Comparison of ENCODE assay signal across 29 cellular contexts in genomic region chr19:10882108-10882457, GRCh38. TPM values are rescaled to one million over a fixed set of nuclear protein-coding genes. Genes with fewer than 3 reads are reported as not detected.
DNase-seq lines count a peak whose midpoint lies in the region; ATAC-seq and TF ChIP-seq lines count a peak whose summit lies in the region.
"Had no signal": no experiment of that assay in that cellular context is flagged by ENCODE, and none has a peak within 500 bp of the region (broad histone marks: within the 10 kb centered on the region; RNA-seq: fewer than 3 reads in every experiment).

No MANE protein-coding gene starts in this region.

- no peak overlapping the region for H2BK120ac ChIP-seq in mesendoderm (ENCODE audit: low read depth, low read length)

- intact Hi-C loops in Right ventricle myocardium superior (cut with DNase I): no loop called here

- H2BK5ac ChIP-seq in mesendoderm (ENCODE audit: low read length): no peak overlapping the region

- no peaks in the 10 kb centered on the region for H3K27me3 Mint-ChIP-seq in type B pancreatic cell
- H3K27me3 Mint-ChIP-seq in activated T-cell treated with anti-CD3 and anti-CD28 coated beads, Interleukin-2, amount 50 U/mL, for 72 hours (ENCODE audit: low read depth): no peaks in the 10 kb centered on the region
- H3K27me3 Mint-ChIP-seq: activated naive CD8-positive, alpha-beta T cell; IgD-negative memory B cell; natural killer cell treated with Interleukin-12 subunit alpha and Interleukin-12 subunit beta and Interleukin-15 and Interleukin-18, amount 100 ng/mL, for 72 hours had no signal

- no peak overlapping the region for H3K4ac ChIP-seq in mesendoderm (ENCODE audit: low read depth, low read length)

- no peak for TF ChIP-seq CTCF in type B pancreatic cell (conservative IDR thresholded peaks at IDR 0.05)

- no CpG with 5 or more reads among the region's 9 CpGs for WGBS in mesendoderm (ENCODE audit: extremely low coverage, insufficient coverage, low lambda C conversion rate)

- H4K8ac ChIP-seq in mesendoderm (ENCODE audit: low read depth, low read length): no peak overlapping the region

- H3K79me2 ChIP-seq in mesendoderm (ENCODE audit: control insufficient read depth, insufficient read depth, low read length): peaks cover 58% of the 10 kb centered on the region

- H3K4me1 Mint-ChIP-seq in type B pancreatic cell (ENCODE audit: unreplicated experiment): peaks cover 41% of the 10 kb centered on the region
- peaks cover 36% of the 10 kb centered on the region for H3K4me1 Mint-ChIP-seq in activated T-cell treated with anti-CD3 and anti-CD28 coated beads, Interleukin-2, amount 50 U/mL, for 72 hours (ENCODE audit: low read depth)

- peak overlapping the region; percentile 45 for H3K56ac ChIP-seq in mesendoderm (ENCODE audit: low read length)

- peaks cover 33% of the 10 kb centered on the region for H3K79me1 ChIP-seq in mesendoderm (ENCODE audit: low read length)

- no peak overlapping the region for H4K5ac ChIP-seq in mesendoderm (ENCODE audit: low read length)

- H3K4me1 ChIP-seq in NT2/D1 (ENCODE audit: insufficient read depth, insufficient read length) (peaks cover 40% of the 10 kb centered on the region), mesendoderm (ENCODE audit: control insufficient read depth, low read depth, low read length) (peaks cover 17% of the 10 kb centered on the region)

- no peak overlapping the region for H3K18ac ChIP-seq in mesendoderm (ENCODE audit: low read length)

- H3K9me3 ChIP-seq in NT2/D1 (ENCODE audit: insufficient read depth, low read length): no peaks in the 10 kb centered on the region
- H3K9me3 ChIP-seq: left lung, upper lobe of right lung had no signal

- ATAC-seq in Right ventricle myocardium superior (ENCODE audit: poor library complexity) (peak; percentile 80), HG03097 (IDR thresholded peaks at IDR 0.05; ENCODE audit: low FRiP score, unreplicated experiment) (no peak)
- ATAC-seq in activated T-cell treated with anti-CD3 and anti-CD28 coated beads, Interleukin-2, amount 50 U/mL, for 72 hours (replicated peaks in 1 of 2): no peak
- ATAC-seq: CD8-positive, alpha-beta T cell; left lung; natural killer cell treated with Interleukin-12 subunit alpha and Interleukin-12 subunit beta and Interleukin-15 and Interleukin-18, amount 100 ng/mL, for 72 hours; upper lobe of right lung had no signal

- peak overlapping the region; percentile 22 for H3K4me3 Mint-ChIP-seq in type B pancreatic cell
- H3K4me3 Mint-ChIP-seq in activated T-cell treated with anti-CD3 and anti-CD28 coated beads, Interleukin-2, amount 50 U/mL, for 72 hours: no peak overlapping the region
- H3K4me3 Mint-ChIP-seq: activated naive CD8-positive, alpha-beta T cell; CD8-positive, alpha-beta T cell; IgD-negative memory B cell; immature natural killer cell; natural killer cell treated with Interleukin-12 subunit alpha and Interleukin-12 subunit beta and Interleukin-15 and Interleukin-18, amount 100 ng/mL, for 72 hours had no signal

- peak overlapping the region; percentile 39 for H3K9ac ChIP-seq in NT2/D1 (ENCODE audit: insufficient read length, low read depth)
- no peak overlapping the region for H3K9ac ChIP-seq in mesendoderm (ENCODE audit: low read length)
- H3K9ac ChIP-seq: GM23248 had no signal

- no peak overlapping the region for H3K23ac ChIP-seq in mesendoderm (ENCODE audit: low read length)

- DNase-seq in NT2/D1 (ENCODE audit: low read depth, low spot score): no peak
- DNase-seq in Right ventricle myocardium superior: peak; percentile 58
- no peak for DNase-seq in mesendoderm
- no peak for DNase-seq in type B pancreatic cell (ENCODE audit: extremely low spot score, unreplicated experiment)
- no peak for DNase-seq in middle frontal gyrus (ENCODE audit: extremely low spot score, low spot score)
- DNase-seq in RKO (ENCODE audit: low spot score): no peak
- no peak for DNase-seq in activated T-cell treated with anti-CD3 and anti-CD28 coated beads, Interleukin-2, amount 50 U/mL, for 72 hours
- DNase-seq: activated CD4-positive, alpha-beta T cell treated with anti-CD3 and anti-CD28 coated beads, Interleukin-2, amount 50 U/mL, for 48 hours; activated CD8-positive, alpha-beta memory T cell treated with anti-CD3 and anti-CD28 coated beads, Interleukin-2, amount 50 U/mL, for 4 hours; aorta; CD8-positive, alpha-beta T cell; central memory CD4-positive, alpha-beta T cell; DMS153; GM23248; immature natural killer cell; left lung; NCI-H1092 treated with DMSO at 0.1 percent for 48 hours; NCI-H2029; NCI-H446; SIG-M5; SW 1271; upper lobe of right lung had no signal

- peak overlapping the region; percentile 77 for H3K27ac Mint-ChIP-seq in type B pancreatic cell
- H3K27ac Mint-ChIP-seq in activated T-cell treated with anti-CD3 and anti-CD28 coated beads, Interleukin-2, amount 50 U/mL, for 72 hours: no peak overlapping the region
- H3K27ac Mint-ChIP-seq: activated naive CD8-positive, alpha-beta T cell; activated T-helper 2 cell treated with anti-CD3 and anti-CD28 coated beads, Interferon-gamma antibody, Interleukin-2, Interleukin-4, amounts not matched to agents 10 μg/mL and 5 μg/mL and 100 μg/mL, durations not matched to agents 14 hours and 24 hours and 36 hours; CD8-positive, alpha-beta T cell; IgD-negative memory B cell; immature natural killer cell had no signal

- H3K27ac ChIP-seq in mesendoderm (ENCODE audit: low read depth, low read length): no peak overlapping the region
- H3K27ac ChIP-seq: GM23248, HL-60, left lung, upper lobe of right lung had no signal

- no peak overlapping the region for H3K4me2 ChIP-seq in mesendoderm (ENCODE audit: low read length)

- peaks cover 7% of the 10 kb centered on the region for H3K36me3 Mint-ChIP-seq in type B pancreatic cell
- H3K36me3 Mint-ChIP-seq in activated T-cell treated with anti-CD3 and anti-CD28 coated beads, Interleukin-2, amount 50 U/mL, for 72 hours (ENCODE audit: insufficient read depth in 2 of 2): peaks cover 4% of the 10 kb centered on the region in 2 donors
- H3K36me3 Mint-ChIP-seq: CD8-positive, alpha-beta T cell; IgD-negative memory B cell; immature natural killer cell; natural killer cell treated with Interleukin-12 subunit alpha and Interleukin-12 subunit beta and Interleukin-15 and Interleukin-18, amount 100 ng/mL, for 72 hours had no signal

- H3K4me3 ChIP-seq in NT2/D1 (ENCODE audit: insufficient read length, low read depth): no peak overlapping the region
- H3K4me3 ChIP-seq in mesendoderm (ENCODE audit: low read length): no peak overlapping the region
- H3K4me3 ChIP-seq: GM23248, left lung, upper lobe of right lung had no signal

- no peaks in the 10 kb centered on the region for H3K9me3 Mint-ChIP-seq in type B pancreatic cell
- no peaks in the 10 kb centered on the region for H3K9me3 Mint-ChIP-seq in activated T-cell treated with anti-CD3 and anti-CD28 coated beads, Interleukin-2, amount 50 U/mL, for 72 hours
- H3K9me3 Mint-ChIP-seq: activated T-helper 2 cell treated with anti-CD3 and anti-CD28 coated beads, Interferon-gamma antibody, Interleukin-2, Interleukin-4, amounts not matched to agents 10 μg/mL and 5 μg/mL and 100 μg/mL, durations not matched to agents 14 hours and 24 hours and 36 hours; CD8-positive, alpha-beta T cell; IgD-negative memory B cell; immature natural killer cell; natural killer cell treated with Interleukin-12 subunit alpha and Interleukin-12 subunit beta and Interleukin-15 and Interleukin-18, amount 100 ng/mL, for 72 hours had no signal

- H2AK5ac ChIP-seq in mesendoderm (ENCODE audit: low read length): no peak overlapping the region

- H3K36me3 ChIP-seq in NT2/D1 (ENCODE audit: insufficient read depth, insufficient read length, low read length) (peaks cover 16% of the 10 kb centered on the region), mesendoderm (ENCODE audit: control insufficient read depth, insufficient read depth, low read length) (no peaks in the 10 kb centered on the region)
- H3K36me3 ChIP-seq: left lung, upper lobe of right lung had no signal

- H3K27me3 ChIP-seq in NT2/D1 (ENCODE audit: insufficient read depth, insufficient read length) (no peaks in the 10 kb centered on the region), mesendoderm (ENCODE audit: insufficient read depth, low read length, poor library complexity) (no peaks in the 10 kb centered on the region)
- H3K27me3 ChIP-seq: left lung, upper lobe of right lung had no signal

- H2BK15ac ChIP-seq in mesendoderm (replicated peaks; ENCODE audit: low read depth): no peak overlapping the region

RNA-seq across cellular contexts. Expression of gene CARM1, which starts 10.7 kb away (rescaled TPM):
- 29.9 TPM for total RNA-seq in Right ventricle myocardium superior
- polyA plus RNA-seq in mesendoderm (2013, experiment 1 of 2): 107 TPM
- polyA plus RNA-seq in mesendoderm (2013, experiment 2 of 2): 114 TPM
- total RNA-seq in type B pancreatic cell (ENCODE audit: low replicate concordance): 81.9 and 104 TPM in 2 replicates
- total RNA-seq in activated T-cell treated with anti-CD3 and anti-CD28 coated beads, Interleukin-2, amount 50 U/mL, for 72 hours: 10 to 100 TPM; 85.0 to 99.5 TPM

RNA-seq across cellular contexts. Expression of gene C19orf38, which starts 33.9 kb away (rescaled TPM):
- total RNA-seq in Right ventricle myocardium superior (0.59 TPM), type B pancreatic cell (ENCODE audit: low replicate concordance) (0.45 and 1.1 TPM in 2 replicates)
- not detected for polyA plus RNA-seq in mesendoderm (2013, experiment 1 of 2)
- 0.03 TPM for polyA plus RNA-seq in mesendoderm (2013, experiment 2 of 2)
- total RNA-seq in activated T-cell treated with anti-CD3 and anti-CD28 coated beads, Interleukin-2, amount 50 U/mL, for 72 hours: 1 to 10 TPM; 6.2 to 9.9 TPM
- total RNA-seq: CD8-positive, alpha-beta T cell; G401 had no signal

RNA-seq across cellular contexts. Expression of gene TMED1, which starts 46.1 kb away (rescaled TPM):
- 30.8 TPM for total RNA-seq in Right ventricle myocardium superior
- polyA plus RNA-seq in mesendoderm (2013, experiment 1 of 2): 20.4 TPM
- 20.1 TPM for polyA plus RNA-seq in mesendoderm (2013, experiment 2 of 2)
- 23.0 and 30.9 TPM in 2 replicates for total RNA-seq in type B pancreatic cell (ENCODE audit: low replicate concordance)
- 10 to 100 TPM; 19.6 to 21.1 TPM for total RNA-seq in activated T-cell treated with anti-CD3 and anti-CD28 coated beads, Interleukin-2, amount 50 U/mL, for 72 hours

RNA-seq across cellular contexts. Expression of gene YIPF2, which starts 46.4 kb away (rescaled TPM):
- total RNA-seq in Right ventricle myocardium superior (13.7 TPM), type B pancreatic cell (ENCODE audit: low replicate concordance) (58.5 and 124 TPM in 2 replicates)
- 32.3 TPM for polyA plus RNA-seq in mesendoderm (2013, experiment 1 of 2)
- 31.3 TPM for polyA plus RNA-seq in mesendoderm (2013, experiment 2 of 2)
- 10 to 100 TPM; 47.0 to 47.9 TPM for total RNA-seq in activated T-cell treated with anti-CD3 and anti-CD28 coated beads, Interleukin-2, amount 50 U/mL, for 72 hours

RNA-seq across cellular contexts. Expression of gene TIMM29, which starts 46.5 kb away (rescaled TPM):
- total RNA-seq in Right ventricle myocardium superior: 11.8 TPM
- polyA plus RNA-seq in mesendoderm (2013, experiment 1 of 2): 21.2 TPM
- polyA plus RNA-seq in mesendoderm (2013, experiment 2 of 2): 20.8 TPM
- 31.8 and 33.7 TPM in 2 replicates for total RNA-seq in type B pancreatic cell (ENCODE audit: low replicate concordance)
- 10 to 100 TPM; 20.3 to 20.9 TPM for total RNA-seq in activated T-cell treated with anti-CD3 and anti-CD28 coated beads, Interleukin-2, amount 50 U/mL, for 72 hours
